ENCODE assay signal across 21 cellular contexts in genomic region chr15:101171954-101172353, GRCh38.
DNase-seq lines count a peak whose midpoint lies in the region; ATAC-seq and TF ChIP-seq lines count a peak whose summit lies in the region.
"Had no signal": no experiment of that assay in that cellular context is flagged by ENCODE, and none has a peak within 500 bp of the region (broad histone marks: within the 10 kb centered on the region; RNA-seq: fewer than 3 reads in every experiment).

No MANE protein-coding gene starts in this region.

- H3K9me3 Mint-ChIP-seq in HFFc6: peaks cover 4% of the 10 kb centered on the region
- H3K9me3 Mint-ChIP-seq in activated CD4-positive, alpha-beta T cell treated with anti-CD3 and anti-CD28 coated beads for 36 hours (ENCODE audit: low read depth): peaks cover 3% of the 10 kb centered on the region
- H3K9me3 Mint-ChIP-seq: activated naive CD8-positive, alpha-beta T cell treated with anti-CD3 and anti-CD28 coated beads, Interleukin-2, amount 10 ng/mL, durations not matched to agents 7 days and 5 days; central memory CD8-positive, alpha-beta T cell had no signal

- DNase-seq in HFFc6: no peak
- peak; percentile 37 for DNase-seq in mesenteric fat pad (ENCODE audit: low spot score)
- no peak for DNase-seq in LoVo (ENCODE audit: low spot score)
- no peak for DNase-seq in activated CD4-positive, alpha-beta T cell treated with anti-CD3 and anti-CD28 coated beads for 36 hours
- no peak for DNase-seq in epidermal melanocyte (ENCODE audit: insufficient read length, low spot score)
- DNase-seq: activated CD8-positive, alpha-beta T cell treated with anti-CD3 and anti-CD28 coated beads, Interleukin-2, amount 10 ng/mL, durations not matched to agents 7 days and 5 days; Karpas-422; left ventricle myocardium superior; naive thymus-derived CD8-positive, alpha-beta T cell; NCI-H187 treated with DMSO at 0.1 percent for 48 hours; NCI-H526 treated with DMSO at 0.1 percent for 48 hours; occipital lobe; stimulated activated CD4-positive, alpha-beta T cell treated with anti-CD3 and anti-CD28 coated beads, Interleukin-1b, Interleukin-23, amount 100 ng/mL, for 48 hours; stimulated activated CD8-positive, alpha-beta memory T cell treated with anti-CD3 and anti-CD28 coated beads, Interleukin-4, amount 100 ng/mL, for 48 hours had no signal

- H3K4me3 ChIP-seq in ACC112 (ENCODE audit: low read depth, low read length): no peak overlapping the region

- ATAC-seq in SK-N-SH treated with all-trans-retinoic acid at 6 μM for 48 hours (no peak; the same call in 2 of the 3 replicates), HG02852 (IDR thresholded peaks at IDR 0.05; ENCODE audit: unreplicated experiment) (no peak)
- no peak for ATAC-seq in activated CD4-positive, alpha-beta T cell treated with anti-CD3 and anti-CD28 coated beads for 36 hours
- ATAC-seq: activated CD8-positive, alpha-beta T cell treated with anti-CD3 and anti-CD28 coated beads, Interleukin-2, amount 10 ng/mL, durations not matched to agents 7 days and 5 days; left ventricle myocardium superior; naive thymus-derived CD8-positive, alpha-beta T cell had no signal

- H3K36me3 Mint-ChIP-seq in HFFc6 (ENCODE audit: low read depth): peaks cover 47% of the 10 kb centered on the region
- H3K36me3 Mint-ChIP-seq in activated CD4-positive, alpha-beta T cell treated with anti-CD3 and anti-CD28 coated beads for 36 hours (ENCODE audit: low read depth): peaks cover 24% of the 10 kb centered on the region

- peak overlapping the region; percentile 71; the same call in 1 of the 2 replicates for H3K4me3 Mint-ChIP-seq in HFFc6
- no peak overlapping the region for H3K4me3 Mint-ChIP-seq in activated CD4-positive, alpha-beta T cell treated with anti-CD3 and anti-CD28 coated beads for 36 hours
- H3K4me3 Mint-ChIP-seq: activated CD8-positive, alpha-beta T cell treated with anti-CD3 and anti-CD28 coated beads, Interleukin-2, amount 10 ng/mL, durations not matched to agents 7 days and 5 days; activated naive CD8-positive, alpha-beta T cell treated with anti-CD3 and anti-CD28 coated beads, Interleukin-2, amount 10 ng/mL, durations not matched to agents 7 days and 5 days; central memory CD8-positive, alpha-beta T cell had no signal

- H3K4me1 ChIP-seq in ACC112 (ENCODE audit: control insufficient read depth, insufficient read depth, low read length, unreplicated experiment): peaks cover 65% of the 10 kb centered on the region

- H3K27me3 ChIP-seq in ACC112 (ENCODE audit: insufficient read depth, low read length): no peaks in the 10 kb centered on the region

- H3K27ac Mint-ChIP-seq in HFFc6: peak overlapping the region; percentile 86; the same call in 1 of the 2 replicates
- H3K27ac Mint-ChIP-seq in activated CD4-positive, alpha-beta T cell treated with anti-CD3 and anti-CD28 coated beads for 36 hours: no peak overlapping the region
- H3K27ac Mint-ChIP-seq: activated naive CD8-positive, alpha-beta T cell treated with anti-CD3 and anti-CD28 coated beads, Interleukin-2, amount 10 ng/mL, durations not matched to agents 7 days and 5 days had no signal

- peak overlapping the region; percentile 93 for H3K27ac ChIP-seq in ACC112 (ENCODE audit: low read depth, low read length)
- H3K27ac ChIP-seq: C4-2B had no signal

- TF ChIP-seq CTCF in HFFc6 (IDR thresholded peaks at IDR 0.05): no peak

- CTCF ChIA-PET in activated CD4-positive, alpha-beta T cell treated with anti-CD3 and anti-CD28 coated beads for 36 hours (lab: Charles Lee): interaction anchor here (1.0 to 1.2 kb wide), 2 partner anchors 11 to 19 kb away, joined by 3 read pairs; no protein-coding TSS in a partner anchor

- H2AFZ ChIP-seq in ACC112 (ENCODE audit: low read length, unreplicated experiment): no peak overlapping the region

- H3K27me3 Mint-ChIP-seq in HFFc6 (ENCODE audit: insufficient read depth): no peaks in the 10 kb centered on the region; the same call in 1 of the 2 replicates
- no peaks in the 10 kb centered on the region for H3K27me3 Mint-ChIP-seq in activated CD4-positive, alpha-beta T cell treated with anti-CD3 and anti-CD28 coated beads for 36 hours
- H3K27me3 Mint-ChIP-seq: activated naive CD8-positive, alpha-beta T cell treated with anti-CD3 and anti-CD28 coated beads, Interleukin-2, amount 10 ng/mL, durations not matched to agents 7 days and 5 days; central memory CD8-positive, alpha-beta T cell; naive thymus-derived CD8-positive, alpha-beta T cell; type B pancreatic cell had no signal

- POLR2A ChIA-PET in activated CD4-positive, alpha-beta T cell treated with anti-CD3 and anti-CD28 coated beads for 36 hours (lab: Charles Lee): no interaction called here

- peaks cover 15% of the 10 kb centered on the region for H3K36me3 ChIP-seq in ACC112 (ENCODE audit: insufficient read depth, low read length)

- intact Hi-C loops in activated CD4-positive, alpha-beta T cell treated with anti-CD3 and anti-CD28 coated beads for 36 hours (cut with DNase I, micrococcal nuclease): no loop called here

- peaks cover 19% of the 10 kb centered on the region for H3K79me2 ChIP-seq in ACC112 (ENCODE audit: control insufficient read depth, insufficient read depth, low read length, unreplicated experiment)

- H3K4me1 Mint-ChIP-seq in HFFc6 (ENCODE audit: low read depth): peaks cover 76% of the 10 kb centered on the region
- H3K4me1 Mint-ChIP-seq in activated CD4-positive, alpha-beta T cell treated with anti-CD3 and anti-CD28 coated beads for 36 hours: peaks cover 36% of the 10 kb centered on the region

TF ChIP-seq in SK-N-SH treated with all-trans-retinoic acid at 6 μM for 48 hours, 23 proteins besides CTCF, POLR2A, EP300 and RAD21:
- TF ChIP-seq BACH2 (CRISPR knock-in tag; IDR thresholded peaks at IDR 0.05; ENCODE audit: borderline replicate concordance): no peak
- TF ChIP-seq OSR1 (CRISPR knock-in tag; IDR thresholded peaks at IDR 0.05): no peak
- 0 out of 2 replicates have a peak, but pooled peaks have one; percentile 12 for TF ChIP-seq CSRNP3 (CRISPR knock-in tag; IDR thresholded peaks at IDR 0.05)
